ENCODE assay signal across 22 cellular contexts in the genomic region with DNA sequence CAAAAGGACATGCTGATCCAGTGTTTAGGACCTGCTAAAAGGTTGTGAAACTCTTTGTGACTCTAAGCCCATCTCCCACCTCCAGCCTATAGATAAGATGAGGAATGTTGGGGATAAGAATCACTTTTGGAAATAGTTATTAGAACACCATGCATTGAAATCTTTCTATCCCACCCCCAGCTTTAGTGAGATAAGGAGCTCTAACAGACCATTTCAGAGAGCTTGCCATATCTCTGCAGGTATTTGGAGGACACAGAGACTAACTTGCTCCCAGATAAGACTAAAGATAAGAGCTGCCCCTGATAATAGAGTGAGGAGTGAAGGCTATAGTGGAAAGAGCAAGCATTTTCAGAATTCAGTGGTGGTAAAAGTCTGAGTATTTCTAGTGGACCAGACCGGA.
"Had no signal": no experiment of that assay in that cellular context is flagged by ENCODE, and none has a peak within 500 bp of the region (broad histone marks: within the 10 kb centered on the region; RNA-seq: fewer than 3 reads in every experiment).

No MANE protein-coding gene starts in this region.

- H3K27me3 ChIP-seq: colonic mucosa, esophagus squamous epithelium, gastrocnemius medialis, left lung had no signal

- H3K4me3 Mint-ChIP-seq: dendritic cell treated with granulocyte-macrophage colony-stimulating factor and Interleukin-4, amounts not matched to agents 40 ng/mL and 50 ng/mL, for 4 days; effector memory CD8-positive, alpha-beta T cell; naive B cell; naive thymus-derived CD8-positive, alpha-beta T cell had no signal

- H3K4me1 ChIP-seq: colonic mucosa, gastrocnemius medialis, heart right ventricle, left lung, lower lobe of right lung had no signal

- H3K9me3 Mint-ChIP-seq: dendritic cell treated with granulocyte-macrophage colony-stimulating factor and Interleukin-4, amounts not matched to agents 40 ng/mL and 50 ng/mL, for 4 days; effector memory CD8-positive, alpha-beta T cell had no signal

- H3K27ac ChIP-seq: colonic mucosa, esophagus squamous epithelium, gastrocnemius medialis, heart right ventricle, left lung, lower lobe of right lung had no signal

- H3K4me3 ChIP-seq: colonic mucosa, esophagus squamous epithelium, gastrocnemius medialis, heart right ventricle, left lung, lower lobe of right lung, mucosa of descending colon had no signal

- DNase-seq: colonic mucosa; cortex of kidney; effector CD8-positive, alpha-beta T cell; effector memory CD8-positive, alpha-beta T cell; esophagus squamous epithelium; foreskin fibroblast; foreskin melanocyte; gastrocnemius medialis; glutamatergic neuron; head of caudate nucleus; heart right ventricle; hippocampal formation; left cardiac atrium; left lung; left ventricle myocardium superior; lower lobe of right lung; mesenchymal stem cell; midbrain; mucosa of descending colon; naive B cell; naive thymus-derived CD8-positive, alpha-beta T cell had no signal

- H3K4me1 Mint-ChIP-seq: naive B cell; naive thymus-derived CD8-positive, alpha-beta T cell had no signal

- H3K9me3 ChIP-seq: colonic mucosa, esophagus squamous epithelium, gastrocnemius medialis, left lung, lower lobe of right lung, mucosa of descending colon had no signal

- H3K36me3 ChIP-seq: colonic mucosa, esophagus squamous epithelium, gastrocnemius medialis, heart right ventricle, left lung, lower lobe of right lung had no signal

- H3K27ac Mint-ChIP-seq: dendritic cell treated with granulocyte-macrophage colony-stimulating factor and Interleukin-4, amounts not matched to agents 40 ng/mL and 50 ng/mL, for 4 days; naive thymus-derived CD8-positive, alpha-beta T cell had no signal
